8 cellular contexts compared by ENCODE assay signal in genomic region chr22:21580623-21581007, GRCh38. TPM values are rescaled to one million over a fixed set of nuclear protein-coding genes. Genes with fewer than 3 reads are reported as not detected.
"Had no signal": no experiment of that assay in that cellular context is flagged by ENCODE, and none has a peak within 500 bp of the region (broad histone marks: within the 10 kb centered on the region; RNA-seq: fewer than 3 reads in every experiment).

No MANE protein-coding gene starts in this region.

RNA-seq across cellular contexts. Expression of gene RIMBP3C, which starts 29.4 kb away (rescaled TPM):
- total RNA-seq: pulmonary artery endothelial cell, uterus had no signal
- polyA plus RNA-seq: stomach, urinary bladder had no signal

RNA-seq across cellular contexts. Expression of gene CCDC116, which starts 51.9 kb away (rescaled TPM):
- total RNA-seq: right atrium auricular region, stomach, temporal lobe had no signal
- polyA plus RNA-seq: naive thymus-derived CD8-positive, alpha-beta T cell; smooth muscle cell had no signal
